9 cellular contexts compared by ENCODE assay signal in genomic region chr5:150779397-150780179, GRCh38. TPM values are rescaled to one million over a fixed set of nuclear protein-coding genes. Genes with fewer than 3 reads are reported as not detected.
DNase-seq lines count a peak whose midpoint lies in the region; ATAC-seq, FAIRE-seq and TF ChIP-seq lines count a peak whose summit lies in the region.
"Had no signal": no experiment of that assay in that cellular context is flagged by ENCODE, and none has a peak within 500 bp of the region (broad histone marks: within the 10 kb centered on the region; RNA-seq: fewer than 3 reads in every experiment).

No MANE protein-coding gene starts in this region.

- no peak for FAIRE-seq in GM12878 (lab: Jason Lieb, UNC)
- no peak for FAIRE-seq in frontal cortex (lab: Jason Lieb, UNC)
- FAIRE-seq in urothelium cell line (lab: Jason Lieb, UNC) = no peak

- no peak for TF ChIP-seq RAD21 in GM12878 (IDR thresholded peaks at IDR 0.05; ENCODE audit: insufficient read depth, low read depth, low read length)

- H3K4me2 ChIP-seq in GM12878 (ENCODE audit: control insufficient read depth, insufficient read depth) = peak overlapping the region; percentile 95
- H3K4me2 ChIP-seq: KMS-11 had no signal

- peaks cover 30% of the 10 kb centered on the region for H3K4me1 ChIP-seq in GM12878 (ENCODE audit: control insufficient read depth, insufficient read depth, low read length)

- peak overlapping the region; percentile 78 for H3K27ac ChIP-seq in GM12878 (ENCODE audit: control insufficient read depth, insufficient read depth)
- H3K27ac ChIP-seq: KMS-11 had no signal

- peaks cover 39% of the 10 kb centered on the region for H3K79me2 ChIP-seq in GM12878 (ENCODE audit: control insufficient read depth, insufficient read depth, low read length)

- peak overlapping the region; percentile 77 for H3K4me3 ChIP-seq in GM12878

- H4K20me1 ChIP-seq in GM12878 (ENCODE audit: control insufficient read depth, insufficient read depth) = no peaks in the 10 kb centered on the region

- H3K27me3 ChIP-seq in GM12878 (replicated peaks in 1 of 2; ENCODE audit: control insufficient read depth in 2 of 2, insufficient read depth in 2 of 2, low read length in 1 of 2) = no peaks in the 10 kb centered on the region

- peak overlapping the region; percentile 83 for H3K9ac ChIP-seq in GM12878 (ENCODE audit: control insufficient read depth, insufficient read depth, low read length)
- H3K9ac ChIP-seq: KMS-11 had no signal

- H3K4me3 Mint-ChIP-seq in Calu3 (ENCODE audit: low read depth, unreplicated experiment) (peak overlapping the region; percentile 98), mesothelial cell of epicardium (peak overlapping the region; percentile 96)

- no peaks in the 10 kb centered on the region for H3K9me3 ChIP-seq in GM12878 (replicated peaks; ENCODE audit: control insufficient read depth, insufficient read depth, low read length)

- no peaks in the 10 kb centered on the region for H3K27me3 Mint-ChIP-seq in Calu3 (ENCODE audit: unreplicated experiment)
- no peaks in the 10 kb centered on the region for H3K27me3 Mint-ChIP-seq in mesothelial cell of epicardium (ENCODE audit: low read depth)

- CTCF ChIA-PET in Calu3 (lab: Charles Lee) = interaction anchor here (0.6 to 1.2 kb wide), 3 partner anchors 21 to 473 kb away, joined by 3 to 4 read pairs (median 3); partner anchors contain the start of genes ANXA6 and GM2A
- CTCF ChIA-PET in GM12878 (lab: Yijun Ruan, JAX) = interaction anchor here (0.7 to 2.2 kb wide), 11 partner anchors 8 to 386 kb away, joined by 3 to 10 read pairs (median 5); partner anchors contain the start of genes IRGM and RBM22

- TF ChIP-seq CTCF in Calu3 (IDR thresholded peaks at IDR 0.05; ENCODE audit: unreplicated experiment) (no peak), GM12878 (IDR thresholded peaks at IDR 0.05 in 2 of 3, conservative IDR thresholded peaks at IDR 0.05 in 1 of 3; ENCODE audit: control insufficient read depth in 2 of 3, extremely low read depth in 1 of 3, insufficient read depth in 1 of 3, low read depth in 3 of 3, low read length in 3 of 3) (no peak), mesothelial cell of epicardium (IDR thresholded peaks at IDR 0.05; ENCODE audit: unreplicated experiment) (no peak)

- H3K36me3 Mint-ChIP-seq in Calu3 (ENCODE audit: insufficient read depth, unreplicated experiment) = peaks cover 30% of the 10 kb centered on the region
- H3K36me3 Mint-ChIP-seq in mesothelial cell of epicardium = no peaks in the 10 kb centered on the region

- WGBS in GM12878 (ENCODE audit: insufficient coverage, insufficient replicate concordance, low lambda C conversion rate, missing lambda C conversion rate) = 57% methylated on average over 13 of the region's 13 CpGs

- POLR2A ChIA-PET in GM12878 (lab: Charles Lee) = interaction anchor here (0.6 to 1.9 kb wide), 4 partner anchors 10 to 53 kb away, joined by 3 to 5 read pairs (median 4); partner anchors contain the start of gene DCTN4

- TF ChIP-seq EP300 in GM12878 (IDR thresholded peaks at IDR 0.05; ENCODE audit: borderline replicate concordance in 1 of 2, control insufficient read depth in 1 of 2, low read depth in 2 of 2, low read length in 2 of 2) = no peak

- H3K36me3 ChIP-seq in GM12878 (ENCODE audit: control insufficient read depth in 2 of 2, insufficient read depth in 2 of 2, low read length in 1 of 2) = no peaks in the 10 kb centered on the region

- no peak for DNase-seq in Calu3
- DNase-seq in GM12878 (ENCODE audit: low read depth, low spot score) = no peak
- no peak for DNase-seq in mesothelial cell of epicardium (ENCODE audit: low spot score in 2 of 2, unreplicated experiment in 2 of 2)
- DNase-seq in A172 (ENCODE audit: low spot score) = no peak
- DNase-seq in frontal cortex (ENCODE audit: low spot score in 2 of 2) = no peak
- DNase-seq in urothelium cell line (ENCODE audit: low spot score) = no peak

- H3K4me1 Mint-ChIP-seq in Calu3 (ENCODE audit: low read depth, unreplicated experiment) (peaks cover 41% of the 10 kb centered on the region), mesothelial cell of epicardium (peaks cover 63% of the 10 kb centered on the region)

- H3K9me3 Mint-ChIP-seq in Calu3 (ENCODE audit: low read depth, unreplicated experiment) (no peaks in the 10 kb centered on the region), mesothelial cell of epicardium (no peaks in the 10 kb centered on the region)

- SMC1A ChIA-PET in GM12878 (lab: Charles Lee; ENCODE audit: uncharacterized antibody, unreplicated experiment) = interaction anchor here (0.6 to 2.1 kb wide), 13 partner anchors 9 to 219 kb away, joined by 3 to 7 read pairs (median 3); partner anchors contain the start of gene DCTN4

- BruUV-seq in Calu3 (replicated peaks; lab: Mats Ljungman, UMichigan) (TSS peak; percentile 17), GM12878 (replicated peaks; lab: Mats Ljungman, UMichigan) (no TSS peak)

- in situ Hi-C loops in GM12878 (cut with MboI) = no loop called here

- 0 out of 2 replicates have a peak, but pooled peaks have one; percentile 8 for TF ChIP-seq POLR2A in GM12878 (IDR thresholded peaks at IDR 0.05; ENCODE audit: low read depth, low read length)

- intact Hi-C loops in Calu3 (cut with micrococcal nuclease; ENCODE audit: unreplicated experiment) (loop anchor here (1.0 kb wide), 1 partner anchor 218 kb away; no protein-coding TSS in a partner anchor), GM12878 (cut with micrococcal nuclease; ENCODE audit: unreplicated experiment) (loop anchor here (1.0 to 10.0 kb wide), 8 partner anchors 21 to 475 kb away; partner anchors contain the start of genes ANXA6, DCTN4, GM2A and RBM22)

- ATAC-seq in HG03280 (IDR thresholded peaks at IDR 0.05; ENCODE audit: unreplicated experiment) (peak; percentile 2), GM12878 (0 out of 3 replicates have a peak, but pooled peaks have one; percentile 1), GM21390 (IDR thresholded peaks at IDR 0.05; ENCODE audit: unreplicated experiment) (no peak)

- RAD21 ChIA-PET in GM12878 (lab: Charles Lee; ENCODE audit: unreplicated experiment) = interaction anchor here (0.7 to 1.5 kb wide), 8 partner anchors 9 to 220 kb away, joined by 3 to 4 read pairs (median 3); partner anchors contain the start of genes IRGM and RBM22

- H3K27ac Mint-ChIP-seq in Calu3 (ENCODE audit: unreplicated experiment) (peak overlapping the region; percentile 69), mesothelial cell of epicardium (peak overlapping the region; percentile 95)

- H2AFZ ChIP-seq in GM12878 (ENCODE audit: control insufficient read depth, low read depth, low read length) = peak overlapping the region; percentile 94

TF ChIP-seq in GM12878, 131 proteins besides CTCF, POLR2A, EP300 and RAD21 (continues in another document):
- TF ChIP-seq JUND (IDR thresholded peaks at IDR 0.05; ENCODE audit: low read depth, low read length) (no peak), IKZF1 (conservative IDR thresholded peaks at IDR 0.05) (no peak), MYB (IDR thresholded peaks at IDR 0.05; ENCODE audit: borderline replicate concordance, low read depth, low read length) (no peak), TCF12 (IDR thresholded peaks at IDR 0.05; ENCODE audit: low read depth, low read length) (peak; percentile 68), RUNX3 (IDR thresholded peaks at IDR 0.05; ENCODE audit: low read length) (0 out of 2 replicates have a peak, but pooled peaks have one; percentile 1), ASH2L (IDR thresholded peaks at IDR 0.05; ENCODE audit: borderline replicate concordance, low read depth) (no peak), SRF (IDR thresholded peaks at IDR 0.05; ENCODE audit: low read depth in 2 of 2, low read length in 2 of 2) (no peak)

RNA-seq across cellular contexts. Expression of gene SMIM3, which starts 1.0 kb away (rescaled TPM):
- 6.9 and 8.4 TPM in 2 replicates for total RNA-seq in Calu3 (2022)
- 2.9 and 3.0 TPM in 2 replicates for total RNA-seq in GM12878 (2013; cell fraction: nucleolus; rRNA removed)
- 9.9 and 11.8 TPM in 2 replicates for total RNA-seq in GM12878 (2014; rRNA removed)
- 7.3 and 7.7 TPM in 2 replicates for total RNA-seq in GM12878 (2014; rRNA removed; fragmentation: Illumina TruSeq; extraction: Trizol)
- total RNA-seq in GM12878 (2021) = 6.9 and 8.4 TPM in 2 replicates
- 19.7 TPM for polyA plus RNA-seq in GM12878 (2011; ENCODE audit: low read depth)
- 1.0 TPM in 2 replicates for polyA plus RNA-seq in GM12878 (2011; rRNA removed)
- 1.3 and 1.8 TPM in 2 replicates for polyA plus RNA-seq in GM12878 (2011; cell fraction: cytosol; rRNA removed)
- polyA plus RNA-seq in GM12878 (2011; cell fraction: nucleus; rRNA removed) = 0.46 and 0.53 TPM in 2 replicates
- polyA plus RNA-seq in GM12878 (2012) = 13.1 and 21.5 TPM in 2 replicates
- polyA plus RNA-seq in GM12878 (2014; fragmentation: Illumina TruSeq; extraction: Trizol) = 6.9 and 10.7 TPM in 2 replicates
- 1 to 10 TPM; 1.4 to 5.2 TPM for polyA plus RNA-seq in GM12878 (2014; fragmentation: Nextera tagmentation; extraction: Ambion mirVana)
- polyA plus RNA-seq in GM12878 (2014; rRNA removed) = 7.7 and 8.7 TPM in 2 replicates
- 10 to 100 TPM; 11.1 to 14.3 TPM for polyA plus RNA-seq in GM12878 (2016; fragmentation: Nextera tagmentation; extraction: Ambion mirVana)
- 0.21 and 0.44 TPM in 2 replicates for polyA minus RNA-seq in GM12878 (2011; rRNA and poly(A)+ RNA removed)
- polyA minus RNA-seq in GM12878 (2011; cell fraction: cytosol; rRNA and poly(A)+ RNA removed) = not detected in 2 replicates
- 0.24 and 0.29 TPM in 2 replicates for polyA minus RNA-seq in GM12878 (2011; cell fraction: nucleus; rRNA and poly(A)+ RNA removed)
- 42.7 to 46.3 TPM (median 45.4 TPM) in 3 replicates for total RNA-seq in mesothelial cell of epicardium
- 11.4 and 26.2 TPM in 2 replicates for total RNA-seq in A172 (2014; rRNA removed; shearing (Covaris generic))
- total RNA-seq in frontal cortex = 2.4 TPM

RNA-seq across cellular contexts. Expression of gene DCTN4, which starts 20.8 kb away (rescaled TPM):
- total RNA-seq in Calu3 (2022) (51.9 and 54.1 TPM in 2 replicates), GM12878 (2014; rRNA removed) (17.9 and 24.1 TPM in 2 replicates), GM12878 (2014; rRNA removed; fragmentation: Illumina TruSeq; extraction: Trizol) (20.9 and 21.3 TPM in 2 replicates), GM12878 (2021) (26.6 and 27.8 TPM in 2 replicates), mesothelial cell of epicardium (75.7 to 82.4 TPM (median 76.1 TPM) in 3 replicates), frontal cortex (88.9 TPM)
- total RNA-seq in GM12878 (2013; cell fraction: nucleolus; rRNA removed) = 76.3 and 86.3 TPM in 2 replicates
- polyA plus RNA-seq in GM12878 (2011; ENCODE audit: low read depth) = 17.1 TPM
- polyA plus RNA-seq in GM12878 (2011; rRNA removed) (26.2 and 30.7 TPM in 2 replicates), GM12878 (2014; fragmentation: Illumina TruSeq; extraction: Trizol) (25.1 and 29.5 TPM in 2 replicates), GM12878 (2014; fragmentation: Nextera tagmentation; extraction: Ambion mirVana) (1 to 10 TPM; 7.6 to 8.5 TPM), GM12878 (2014; rRNA removed) (14.0 and 17.5 TPM in 2 replicates), GM12878 (2016; fragmentation: Nextera tagmentation; extraction: Ambion mirVana) (10 to 100 TPM; 16.6 to 18.1 TPM)
- polyA plus RNA-seq in GM12878 (2011; cell fraction: cytosol; rRNA removed) = 21.7 and 23.9 TPM in 2 replicates
- 31.0 and 37.4 TPM in 2 replicates for polyA plus RNA-seq in GM12878 (2011; cell fraction: nucleus; rRNA removed)
- 14.7 and 16.7 TPM in 2 replicates for polyA plus RNA-seq in GM12878 (2012)
- 33.7 and 34.8 TPM in 2 replicates for polyA minus RNA-seq in GM12878 (2011; rRNA and poly(A)+ RNA removed)
- 10.0 and 14.1 TPM in 2 replicates for polyA minus RNA-seq in GM12878 (2011; cell fraction: cytosol; rRNA and poly(A)+ RNA removed)
- polyA minus RNA-seq in GM12878 (2011; cell fraction: nucleus; rRNA and poly(A)+ RNA removed) = 26.1 and 42.6 TPM in 2 replicates
- total RNA-seq in A172 (2014; rRNA removed; shearing (Covaris generic)) = 67.7 and 68.0 TPM in 2 replicates
